Comparison of ENCODE assay signal across 11 cellular contexts in the genomic region with DNA sequence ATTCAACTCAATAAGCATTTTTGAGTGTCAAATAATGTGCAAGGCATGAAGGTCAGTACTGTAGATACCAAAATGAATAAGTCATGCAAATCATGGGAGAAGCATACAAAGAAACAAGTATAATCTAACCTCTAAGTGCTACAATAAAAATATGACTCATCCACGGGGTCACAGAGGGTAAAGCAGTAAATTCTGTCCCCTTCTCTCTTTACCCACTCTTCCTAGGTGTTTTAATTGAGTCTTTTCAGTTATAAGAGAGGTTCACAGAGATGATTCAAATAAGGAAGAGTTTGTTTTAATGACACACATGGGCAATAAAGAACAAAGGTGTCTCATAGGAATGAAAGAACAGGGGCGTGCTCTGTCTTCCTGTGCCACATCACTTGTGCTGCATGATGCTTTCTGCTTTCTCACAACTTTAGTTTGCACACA.
DNase-seq lines count a peak whose midpoint lies in the region; ATAC-seq, FAIRE-seq and TF ChIP-seq lines count a peak whose summit lies in the region.
"Had no signal": no experiment of that assay in that cellular context is flagged by ENCODE, and none has a peak within 500 bp of the region (broad histone marks: within the 10 kb centered on the region; RNA-seq: fewer than 3 reads in every experiment).

No MANE protein-coding gene starts in this region.

- no peaks in the 10 kb centered on the region for H3K36me3 Mint-ChIP-seq in activated T-cell treated with anti-CD3 and anti-CD28 coated beads, Interleukin-2, amount 50 U/mL, for 72 hours (ENCODE audit: insufficient read depth in 2 of 2)
- H3K36me3 Mint-ChIP-seq in activated T-cell treated with anti-CD3 and anti-CD28 coated beads, Interleukin-2, amount 50 U/mL, for 24 hours (ENCODE audit: low read depth): no peaks in the 10 kb centered on the region
- H3K36me3 Mint-ChIP-seq: natural killer cell had no signal

- no peak overlapping the region for H3K4me2 ChIP-seq in SK-N-SH

- no peak overlapping the region for H3K9ac ChIP-seq in SK-N-SH

- no peaks in the 10 kb centered on the region for H3K27me3 ChIP-seq in SK-N-SH (ENCODE audit: insufficient read depth)
- H3K27me3 ChIP-seq in small intestine (ENCODE audit: control insufficient read depth in 2 of 2, insufficient read depth in 2 of 2, low read length in 2 of 2): no peaks in the 10 kb centered on the region

- H3F3A ChIP-seq in SK-N-SH (replicated peaks; ENCODE audit: insufficient read depth): peaks cover 4% of the 10 kb centered on the region

- no peak for FAIRE-seq in small intestine (lab: Jason Lieb, UNC)

- peak; percentile 79 to 92 for ATAC-seq in activated T-cell treated with anti-CD3 and anti-CD28 coated beads, Interleukin-2, amount 50 U/mL, for 72 hours (replicated peaks in 1 of 2)
- ATAC-seq in HG03460 (IDR thresholded peaks at IDR 0.05; ENCODE audit: unreplicated experiment) (peak; percentile 56), GM21360 (IDR thresholded peaks at IDR 0.05; ENCODE audit: unreplicated experiment) (no peak)
- ATAC-seq: natural killer cell had no signal

- 66% methylated on average over 2 of the region's 2 CpGs for WGBS in SK-N-SH (ENCODE audit: low lambda C conversion rate)
- WGBS in small intestine, 3 donors: 19 to 50% (median 28%) methylated on average over 2 of the region's 2 CpGs

- H3K4me1 Mint-ChIP-seq in activated T-cell treated with anti-CD3 and anti-CD28 coated beads, Interleukin-2, amount 50 U/mL, for 72 hours (ENCODE audit: low read depth): no peaks in the 10 kb centered on the region
- H3K4me1 Mint-ChIP-seq in activated T-cell treated with anti-CD3 and anti-CD28 coated beads, Interleukin-2, amount 50 U/mL, for 24 hours (ENCODE audit: low read depth): no peaks in the 10 kb centered on the region
- H3K4me1 Mint-ChIP-seq: natural killer cell had no signal

- CTCF ChIA-PET in SK-N-SH (lab: Yijun Ruan, JAX): no interaction called here

- POLR2A ChIA-PET in SK-N-SH (lab: Yijun Ruan, JAX): no interaction called here

- H3K4me3 Mint-ChIP-seq in activated T-cell treated with anti-CD3 and anti-CD28 coated beads, Interleukin-2, amount 50 U/mL, for 72 hours: no peak overlapping the region
- H3K4me3 Mint-ChIP-seq in activated T-cell treated with anti-CD3 and anti-CD28 coated beads, Interleukin-2, amount 50 U/mL, for 24 hours: no peak overlapping the region
- H3K4me3 Mint-ChIP-seq: natural killer cell had no signal

- H3K4me1 ChIP-seq in SK-N-SH (ENCODE audit: control insufficient read depth in 1 of 2, insufficient read depth in 2 of 2, low read depth in 1 of 2, low read length in 1 of 2) (peaks cover 0 to 3% of the 10 kb centered on the region in 2 experiments; a peak in 1 of 4 replicates), small intestine (ENCODE audit: control insufficient read depth in 2 of 2, insufficient read depth in 1 of 2, low read depth in 1 of 2, low read length in 1 of 2) (peaks cover 0 to 2% of the 10 kb centered on the region in 2 donors)

- peak in 1 of 2 donors; percentile 4 for DNase-seq in activated T-cell treated with anti-CD3 and anti-CD28 coated beads, Interleukin-2, amount 50 U/mL, for 72 hours
- no peak for DNase-seq in activated T-cell treated with anti-CD3 and anti-CD28 coated beads, Interleukin-2, amount 50 U/mL, for 24 hours
- DNase-seq in SK-N-SH (no peak), small intestine (peak; percentile 67), SKM-1 (lab: John Stamatoyannopoulos, UW; ENCODE audit: unreplicated experiment) (no peak), NCI-H446 (lab: John Stamatoyannopoulos, UW) (no peak)
- DNase-seq: natural killer cell; stimulated activated CD4-positive, alpha-beta T cell treated with anti-CD3 and anti-CD28 coated beads, Interleukin-15, amount 100 ng/mL, for 24 hours; T-helper 9 cell had no signal

- no peak overlapping the region for H3K27ac Mint-ChIP-seq in activated T-cell treated with anti-CD3 and anti-CD28 coated beads, Interleukin-2, amount 50 U/mL, for 72 hours
- H3K27ac Mint-ChIP-seq in activated T-cell treated with anti-CD3 and anti-CD28 coated beads, Interleukin-2, amount 50 U/mL, for 24 hours: no peak overlapping the region
- H3K27ac Mint-ChIP-seq: natural killer cell had no signal

- no peak for TF ChIP-seq CTCF in SK-N-SH (IDR thresholded peaks at IDR 0.05)

- TF ChIP-seq EP300 in SK-N-SH (IDR thresholded peaks at IDR 0.05; ENCODE audit: borderline replicate concordance in 1 of 2, low read depth in 1 of 2, low read length in 1 of 2): no peak

- no peaks in the 10 kb centered on the region for H4K20me1 ChIP-seq in SK-N-SH (ENCODE audit: insufficient read depth)

- H3K27ac ChIP-seq in SK-N-SH (ENCODE audit: low read depth in 2 of 2, low read length in 1 of 2): peak overlapping the region in 1 of 2 experiments; percentile 48; a peak in 1 of 4 replicates
- H3K27ac ChIP-seq in small intestine (ENCODE audit: low read depth in 1 of 2, low read length in 1 of 2): no peak overlapping the region

- no peaks in the 10 kb centered on the region for H3K36me3 ChIP-seq in SK-N-SH (replicated peaks in 1 of 2; ENCODE audit: control insufficient read depth in 1 of 2, insufficient read depth in 2 of 2, low read length in 1 of 2)
- no peaks in the 10 kb centered on the region for H3K36me3 ChIP-seq in small intestine (ENCODE audit: control insufficient read depth in 2 of 2, insufficient read depth in 2 of 2, low read length in 2 of 2)

- H3K4me3 ChIP-seq in SK-N-SH (ENCODE audit: low read depth in 2 of 2, low read length in 1 of 2): no peak overlapping the region
- no peak overlapping the region for H3K4me3 ChIP-seq in small intestine (ENCODE audit: low read depth in 1 of 2, low read length in 2 of 2)

- H3K79me2 ChIP-seq in SK-N-SH (ENCODE audit: insufficient read depth): no peaks in the 10 kb centered on the region

- no peaks in the 10 kb centered on the region for H3K9me3 Mint-ChIP-seq in activated T-cell treated with anti-CD3 and anti-CD28 coated beads, Interleukin-2, amount 50 U/mL, for 72 hours
- H3K9me3 Mint-ChIP-seq in activated T-cell treated with anti-CD3 and anti-CD28 coated beads, Interleukin-2, amount 50 U/mL, for 24 hours: no peaks in the 10 kb centered on the region
- H3K9me3 Mint-ChIP-seq: natural killer cell had no signal

- H3K9me2 ChIP-seq in SK-N-SH: no peaks in the 10 kb centered on the region

- no peaks in the 10 kb centered on the region for H3K9me3 ChIP-seq in SK-N-SH
- no peaks in the 10 kb centered on the region for H3K9me3 ChIP-seq in small intestine (ENCODE audit: control insufficient read depth, low read depth)

- peaks cover 7% of the 10 kb centered on the region for H3K27me3 Mint-ChIP-seq in activated T-cell treated with anti-CD3 and anti-CD28 coated beads, Interleukin-2, amount 50 U/mL, for 72 hours (ENCODE audit: low read depth)
- H3K27me3 Mint-ChIP-seq in activated T-cell treated with anti-CD3 and anti-CD28 coated beads, Interleukin-2, amount 50 U/mL, for 24 hours: peaks cover 7% of the 10 kb centered on the region

- no peak for TF ChIP-seq RAD21 in SK-N-SH (IDR thresholded peaks at IDR 0.05; ENCODE audit: low read length)

- H2AFZ ChIP-seq in SK-N-SH (ENCODE audit: low read depth): peak overlapping the region; percentile 68

TF ChIP-seq in SK-N-SH, 30 proteins besides CTCF, POLR2A, EP300 and RAD21:
- TF ChIP-seq POLR2AphosphoS5 (IDR thresholded peaks at IDR 0.05; ENCODE audit: low read depth, low read length) (no peak), RXRA (IDR thresholded peaks at IDR 0.05; ENCODE audit: borderline replicate concordance, low read depth) (peak; percentile 61; the same call in 1 of the 2 replicates), MXI1 (IDR thresholded peaks at IDR 0.05; ENCODE audit: low read depth, low read length) (no peak), FOSL2 (IDR thresholded peaks at IDR 0.05; ENCODE audit: borderline replicate concordance, low read depth) (peak; percentile 35; the same call in 1 of the 2 replicates), TCF12 (IDR thresholded peaks at IDR 0.05) (peak; percentile 26; the same call in 1 of the 2 replicates), JUND (IDR thresholded peaks at IDR 0.05) (peak; percentile 26; the same call in 1 of the 2 replicates), TEAD4 (IDR thresholded peaks at IDR 0.05; ENCODE audit: borderline replicate concordance, insufficient read depth) (no peak)
- TF ChIP-seq, protein P1, sequence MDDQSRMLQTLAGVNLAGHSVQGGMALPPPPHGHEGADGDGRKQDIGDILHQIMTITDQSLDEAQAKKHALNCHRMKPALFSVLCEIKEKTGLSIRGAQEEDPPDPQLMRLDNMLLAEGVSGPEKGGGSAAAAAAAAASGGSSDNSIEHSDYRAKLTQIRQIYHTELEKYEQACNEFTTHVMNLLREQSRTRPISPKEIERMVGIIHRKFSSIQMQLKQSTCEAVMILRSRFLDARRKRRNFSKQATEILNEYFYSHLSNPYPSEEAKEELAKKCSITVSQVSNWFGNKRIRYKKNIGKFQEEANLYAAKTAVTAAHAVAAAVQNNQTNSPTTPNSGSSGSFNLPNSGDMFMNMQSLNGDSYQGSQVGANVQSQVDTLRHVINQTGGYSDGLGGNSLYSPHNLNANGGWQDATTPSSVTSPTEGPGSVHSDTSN (IDR thresholded peaks at IDR 0.05): peak; percentile 16; the same call in 1 of the 2 replicates
